ENCODE assay signal across 8 cellular contexts in genomic region chr17:7626956-7627249, GRCh38. TPM values are rescaled to one million over a fixed set of nuclear protein-coding genes. Genes with fewer than 3 reads are reported as not detected.
DNase-seq lines count a peak whose midpoint lies in the region; ATAC-seq and TF ChIP-seq lines count a peak whose summit lies in the region.

No MANE protein-coding gene starts in this region.

- TF ChIP-seq POLR2A in prostate gland (IDR thresholded peaks at IDR 0.05) = no peak

- no peak for TF ChIP-seq CTCF in fibroblast of mammary gland (conservative IDR thresholded peaks at IDR 0.05; ENCODE audit: control insufficient read depth, insufficient read depth, low read depth, low read length)
- TF ChIP-seq CTCF in prostate gland (IDR thresholded peaks at IDR 0.05) = no peak

- no peaks in the 10 kb centered on the region for H3K9me3 ChIP-seq in prostate gland

- WGBS in prostate gland = 6% methylated on average over 6 of the region's 6 CpGs

- no peaks in the 10 kb centered on the region for H3K27me3 ChIP-seq in prostate gland (replicated peaks; ENCODE audit: insufficient read depth)

- H3K4me3 ChIP-seq in fibroblast of mammary gland (ENCODE audit: control insufficient read depth, low read depth, low read length) (peak overlapping the region; percentile 84), prostate gland (peak overlapping the region; percentile 87 to 94)

- peak; percentile 55 for ATAC-seq in SK-N-SH treated with all-trans-retinoic acid at 6 μM for 48 hours
- no peak for ATAC-seq in GM21381 (IDR thresholded peaks at IDR 0.05; ENCODE audit: unreplicated experiment)
- ATAC-seq in GM21717 (IDR thresholded peaks at IDR 0.05; ENCODE audit: unreplicated experiment) = no peak

- H3K36me3 ChIP-seq in prostate gland = no peaks in the 10 kb centered on the region

- H3K27ac ChIP-seq in prostate gland = peak overlapping the region; percentile 97 to 98

- no peaks in the 10 kb centered on the region for H3K4me1 ChIP-seq in prostate gland (replicated peaks)

- peak; percentile 76 for DNase-seq in G401 (ENCODE audit: low spot score)
- DNase-seq in fibroblast of mammary gland (ENCODE audit: low read depth) = no peak
- DNase-seq in prostate gland (ENCODE audit: low spot score) = no peak
- DNase-seq in ACHN = no peak
- no peak for DNase-seq in GM19238 (ENCODE audit: insufficient read length, low spot score)

- intact Hi-C loops in prostate gland (cut with DNase I) = loop anchor here (5.0 kb wide), 1 partner anchor 60 kb away; the partner anchor contains the start of genes TP53 and WRAP53

- in situ Hi-C loops in G401 (cut with HindIII; ENCODE audit: low sequenced_read_pairs) (no loop called here), ACHN (cut with HindIII; ENCODE audit: low pct_ligation_motif_present, low pct_unique_long_range_greater_than_20kb, low sequenced_read_pairs) (no loop called here)

TF ChIP-seq in SK-N-SH treated with all-trans-retinoic acid at 6 μM for 48 hours, 23 proteins besides CTCF, POLR2A, EP300 and RAD21:
- TF ChIP-seq, protein P1, sequence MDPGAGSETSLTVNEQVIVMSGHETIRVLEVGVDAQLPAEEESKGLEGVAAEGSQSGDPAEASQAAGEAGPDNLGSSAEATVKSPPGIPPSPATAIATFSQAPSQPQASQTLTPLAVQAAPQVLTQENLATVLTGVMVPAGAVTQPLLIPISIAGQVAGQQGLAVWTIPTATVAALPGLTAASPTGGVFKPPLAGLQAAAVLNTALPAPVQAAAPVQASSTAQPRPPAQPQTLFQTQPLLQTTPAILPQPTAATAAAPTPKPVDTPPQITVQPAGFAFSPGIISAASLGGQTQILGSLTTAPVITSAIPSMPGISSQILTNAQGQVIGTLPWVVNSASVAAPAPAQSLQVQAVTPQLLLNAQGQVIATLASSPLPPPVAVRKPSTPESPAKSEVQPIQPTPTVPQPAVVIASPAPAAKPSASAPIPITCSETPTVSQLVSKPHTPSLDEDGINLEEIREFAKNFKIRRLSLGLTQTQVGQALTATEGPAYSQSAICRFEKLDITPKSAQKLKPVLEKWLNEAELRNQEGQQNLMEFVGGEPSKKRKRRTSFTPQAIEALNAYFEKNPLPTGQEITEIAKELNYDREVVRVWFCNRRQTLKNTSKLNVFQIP (CRISPR knock-in tag; IDR thresholded peaks at IDR 0.05; ENCODE audit: borderline replicate concordance, low read depth) = no peak
- TF ChIP-seq OSR1 (CRISPR knock-in tag; IDR thresholded peaks at IDR 0.05) (no peak), RARB (CRISPR knock-in tag; IDR thresholded peaks at IDR 0.05) (no peak), ZNF8 (CRISPR knock-in tag; IDR thresholded peaks at IDR 0.05) (no peak), TOX (CRISPR knock-in tag; IDR thresholded peaks at IDR 0.05; ENCODE audit: borderline replicate concordance) (no peak), BACH2 (CRISPR knock-in tag; IDR thresholded peaks at IDR 0.05; ENCODE audit: borderline replicate concordance) (no peak), ISL1 (CRISPR knock-in tag; IDR thresholded peaks at IDR 0.05) (no peak), PPARA (CRISPR knock-in tag; IDR thresholded peaks at IDR 0.05; ENCODE audit: borderline replicate concordance) (no peak), ESRRG (CRISPR knock-in tag; IDR thresholded peaks at IDR 0.05) (no peak), SNAI2 (CRISPR knock-in tag; IDR thresholded peaks at IDR 0.05) (no peak), ZFP30 (CRISPR knock-in tag; IDR thresholded peaks at IDR 0.05) (no peak), CREB5 (CRISPR knock-in tag; IDR thresholded peaks at IDR 0.05; ENCODE audit: low read depth) (no peak), ZNF70 (CRISPR knock-in tag; IDR thresholded peaks at IDR 0.05) (no peak), ZFP3 (CRISPR knock-in tag; IDR thresholded peaks at IDR 0.05) (no peak), ZNF565 (CRISPR knock-in tag; conservative IDR thresholded peaks at IDR 0.05; ENCODE audit: low read depth) (no peak)
- TF ChIP-seq, protein P2, sequence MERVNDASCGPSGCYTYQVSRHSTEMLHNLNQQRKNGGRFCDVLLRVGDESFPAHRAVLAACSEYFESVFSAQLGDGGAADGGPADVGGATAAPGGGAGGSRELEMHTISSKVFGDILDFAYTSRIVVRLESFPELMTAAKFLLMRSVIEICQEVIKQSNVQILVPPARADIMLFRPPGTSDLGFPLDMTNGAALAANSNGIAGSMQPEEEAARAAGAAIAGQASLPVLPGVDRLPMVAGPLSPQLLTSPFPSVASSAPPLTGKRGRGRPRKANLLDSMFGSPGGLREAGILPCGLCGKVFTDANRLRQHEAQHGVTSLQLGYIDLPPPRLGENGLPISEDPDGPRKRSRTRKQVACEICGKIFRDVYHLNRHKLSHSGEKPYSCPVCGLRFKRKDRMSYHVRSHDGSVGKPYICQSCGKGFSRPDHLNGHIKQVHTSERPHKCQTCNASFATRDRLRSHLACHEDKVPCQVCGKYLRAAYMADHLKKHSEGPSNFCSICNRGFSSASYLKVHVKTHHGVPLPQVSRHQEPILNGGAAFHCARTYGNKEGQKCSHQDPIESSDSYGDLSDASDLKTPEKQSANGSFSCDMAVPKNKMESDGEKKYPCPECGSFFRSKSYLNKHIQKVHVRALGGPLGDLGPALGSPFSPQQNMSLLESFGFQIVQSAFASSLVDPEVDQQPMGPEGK (CRISPR knock-in tag; IDR thresholded peaks at IDR 0.05; ENCODE audit: borderline replicate concordance) = no peak
- TF ChIP-seq, protein P3, sequence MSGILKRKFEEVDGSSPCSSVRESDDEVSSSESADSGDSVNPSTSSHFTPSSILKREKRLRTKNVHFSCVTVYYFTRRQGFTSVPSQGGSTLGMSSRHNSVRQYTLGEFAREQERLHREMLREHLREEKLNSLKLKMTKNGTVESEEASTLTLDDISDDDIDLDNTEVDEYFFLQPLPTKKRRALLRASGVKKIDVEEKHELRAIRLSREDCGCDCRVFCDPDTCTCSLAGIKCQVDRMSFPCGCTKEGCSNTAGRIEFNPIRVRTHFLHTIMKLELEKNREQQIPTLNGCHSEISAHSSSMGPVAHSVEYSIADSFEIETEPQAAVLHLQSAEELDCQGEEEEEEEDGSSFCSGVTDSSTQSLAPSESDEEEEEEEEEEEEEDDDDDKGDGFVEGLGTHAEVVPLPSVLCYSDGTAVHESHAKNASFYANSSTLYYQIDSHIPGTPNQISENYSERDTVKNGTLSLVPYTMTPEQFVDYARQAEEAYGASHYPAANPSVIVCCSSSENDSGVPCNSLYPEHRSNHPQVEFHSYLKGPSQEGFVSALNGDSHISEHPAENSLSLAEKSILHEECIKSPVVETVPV (CRISPR knock-in tag; IDR thresholded peaks at IDR 0.05) = no peak
- TF ChIP-seq, protein P4, sequence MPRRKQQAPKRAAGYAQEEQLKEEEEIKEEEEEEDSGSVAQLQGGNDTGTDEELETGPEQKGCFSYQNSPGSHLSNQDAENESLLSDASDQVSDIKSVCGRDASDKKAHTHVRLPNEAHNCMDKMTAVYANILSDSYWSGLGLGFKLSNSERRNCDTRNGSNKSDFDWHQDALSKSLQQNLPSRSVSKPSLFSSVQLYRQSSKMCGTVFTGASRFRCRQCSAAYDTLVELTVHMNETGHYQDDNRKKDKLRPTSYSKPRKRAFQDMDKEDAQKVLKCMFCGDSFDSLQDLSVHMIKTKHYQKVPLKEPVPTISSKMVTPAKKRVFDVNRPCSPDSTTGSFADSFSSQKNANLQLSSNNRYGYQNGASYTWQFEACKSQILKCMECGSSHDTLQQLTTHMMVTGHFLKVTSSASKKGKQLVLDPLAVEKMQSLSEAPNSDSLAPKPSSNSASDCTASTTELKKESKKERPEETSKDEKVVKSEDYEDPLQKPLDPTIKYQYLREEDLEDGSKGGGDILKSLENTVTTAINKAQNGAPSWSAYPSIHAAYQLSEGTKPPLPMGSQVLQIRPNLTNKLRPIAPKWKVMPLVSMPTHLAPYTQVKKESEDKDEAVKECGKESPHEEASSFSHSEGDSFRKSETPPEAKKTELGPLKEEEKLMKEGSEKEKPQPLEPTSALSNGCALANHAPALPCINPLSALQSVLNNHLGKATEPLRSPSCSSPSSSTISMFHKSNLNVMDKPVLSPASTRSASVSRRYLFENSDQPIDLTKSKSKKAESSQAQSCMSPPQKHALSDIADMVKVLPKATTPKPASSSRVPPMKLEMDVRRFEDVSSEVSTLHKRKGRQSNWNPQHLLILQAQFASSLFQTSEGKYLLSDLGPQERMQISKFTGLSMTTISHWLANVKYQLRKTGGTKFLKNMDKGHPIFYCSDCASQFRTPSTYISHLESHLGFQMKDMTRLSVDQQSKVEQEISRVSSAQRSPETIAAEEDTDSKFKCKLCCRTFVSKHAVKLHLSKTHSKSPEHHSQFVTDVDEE (CRISPR knock-in tag; IDR thresholded peaks at IDR 0.05) = no peak
TF ChIP-seq in SK-N-SH treated with all-trans-retinoic acid at 6 μM for 48 hours: peak in this region for 0.

RNA-seq across cellular contexts. Expression of gene SAT2, which starts 0.7 kb away (rescaled TPM):
- 70.2 and 96.9 TPM in 2 replicates for total RNA-seq in G401 (2014; rRNA removed; shearing (Covaris generic))
- total RNA-seq in prostate gland = 100 to 1,000 TPM in 1 of 2 donors, 10 to 100 TPM in 1; 83.3 to 139 TPM

RNA-seq across cellular contexts. Expression of gene SHBG, which starts 3.0 kb away (rescaled TPM):
- not detected in 2 replicates for total RNA-seq in G401 (2014; rRNA removed; shearing (Covaris generic))
- 1 to 10 TPM in 1 of 2 donors, not detected in 1; 2.1 TPM for total RNA-seq in prostate gland

RNA-seq across cellular contexts. Expression of gene FXR2, which starts 12.2 kb away (rescaled TPM):
- 75.9 and 88.0 TPM in 2 replicates for total RNA-seq in G401 (2014; rRNA removed; shearing (Covaris generic))
- total RNA-seq in prostate gland = 10 to 100 TPM; 27.1 to 51.4 TPM

RNA-seq across cellular contexts. Expression of gene ATP1B2, which starts 23.8 kb away (rescaled TPM):
- not detected in 2 replicates for total RNA-seq in G401 (2014; rRNA removed; shearing (Covaris generic))
- 10 to 100 TPM in 1 of 2 donors, under 1 TPM in 1; 0.82 to 11.7 TPM for total RNA-seq in prostate gland

RNA-seq across cellular contexts. Expression of gene SOX15, which starts 37.0 kb away (rescaled TPM):
- total RNA-seq in G401 (2014; rRNA removed; shearing (Covaris generic)) = 6.8 and 12.1 TPM in 2 replicates
- total RNA-seq in prostate gland = 10 to 100 TPM in 1 of 2 donors, 1 to 10 TPM in 1; 6.3 to 15.0 TPM
